In the genomic region with DNA sequence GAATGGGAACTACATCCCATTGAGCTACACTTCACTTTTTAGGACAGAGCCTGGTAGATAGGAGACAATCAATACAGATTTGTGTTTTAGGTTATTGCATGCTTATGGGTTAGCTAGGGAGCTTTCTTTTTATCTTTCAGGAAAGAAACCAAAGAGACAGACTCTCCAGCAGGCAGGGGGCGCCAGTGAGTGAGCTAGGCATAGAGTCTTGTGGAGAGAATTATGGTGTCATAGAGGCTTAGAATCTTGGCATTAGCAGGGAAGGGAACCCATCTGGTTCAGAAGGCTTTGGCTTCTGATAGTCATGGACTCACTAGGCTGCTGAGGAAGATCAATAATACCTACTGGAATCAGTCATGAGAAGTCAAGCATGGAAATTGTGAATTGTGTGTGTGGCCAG, we compare ENCODE assay signal across 13 cellular contexts. TPM values are rescaled to one million over a fixed set of nuclear protein-coding genes. Genes with fewer than 3 reads are reported as not detected.
DNase-seq lines count a peak whose midpoint lies in the region; ATAC-seq, FAIRE-seq and TF ChIP-seq lines count a peak whose summit lies in the region.
"Had no signal": no experiment of that assay in that cellular context is flagged by ENCODE, and none has a peak within 500 bp of the region (broad histone marks: within the 10 kb centered on the region; RNA-seq: fewer than 3 reads in every experiment).

A gene with protein sequence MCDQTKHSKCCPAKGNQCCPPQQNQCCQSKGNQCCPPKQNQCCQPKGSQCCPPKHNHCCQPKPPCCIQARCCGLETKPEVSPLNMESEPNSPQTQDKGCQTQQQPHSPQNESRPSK (plus strand): TSS at position 281 of the 400 bp plus-strand sequence. CDS start 6,101 bp downstream, outside the sequence.

- no peaks in the 10 kb centered on the region for H3K9me1 ChIP-seq in K562 (ENCODE audit: control insufficient read depth, insufficient read depth, low read length)

- no peak for ATAC-seq in K562
- no peak for ATAC-seq in HG02678 (IDR thresholded peaks at IDR 0.05; ENCODE audit: unreplicated experiment)
- ATAC-seq: Right ventricle myocardium inferior had no signal

- DNase-seq in activated CD4-positive, alpha-beta T cell treated with anti-CD3 and anti-CD28 coated beads for 48 hours = peak; percentile 63
- DNase-seq in activated CD4-positive, alpha-beta T cell treated with anti-CD3 and anti-CD28 coated beads, Interleukin-2, amount 50 U/mL, for 1 hour = no peak
- peak; percentile 5 for DNase-seq in Jurkat, Clone E6-1 (ENCODE audit: low read depth, low spot score)
- DNase-seq in K562 (ENCODE audit: extremely low read depth in 1 of 4, low spot score in 3 of 4) (peak; percentile 14 to 56 (median 26)), Ammon's horn (ENCODE audit: low spot score) (no peak), NCI-H510A treated with DMSO at 0.1 percent for 48 hours (lab: John Stamatoyannopoulos, UW) (no peak)
- DNase-seq in stimulated activated CD4-positive, alpha-beta T cell treated with anti-CD3 and anti-CD28 coated beads, Interleukin-15, amount 100 ng/mL, for 24 hours = peak; percentile 55
- DNase-seq: NCI-H1436 treated with DMSO at 0.1 percent for 48 hours had no signal

- no peak within 1 kb of the TSS for H2AFZ ChIP-seq in K562 (ENCODE audit: low read depth, low read length)

- H3K27ac ChIP-seq in K562 (ENCODE audit: extremely low read depth, low read depth, low read length) = no peak within 1 kb of the TSS

- no peak for TF ChIP-seq EP300 in K562 (IDR thresholded peaks at IDR 0.05; ENCODE audit: low read length)

- in situ Hi-C loops in K562 (cut with MboI) = loop anchor here (10.0 kb wide), 2 partner anchors 317 to 347 kb away; no protein-coding TSS in a partner anchor

- no peaks in the 10 kb centered on the region for H3K9me3 ChIP-seq in K562 (replicated peaks; ENCODE audit: control insufficient read depth, insufficient read depth, low read depth, low read length)

- TF ChIP-seq RAD21 in K562 (CRISPR knock-in tag; conservative IDR thresholded peaks at IDR 0.05 in 1 of 2, IDR thresholded peaks at IDR 0.05 in 1 of 2) = peak in 1 of 2 experiments; percentile 33; a peak in 2 of 4 replicates

- peaks cover 0 to 3% of the 10 kb centered on the region in 2 experiments; a peak in 1 of 5 replicates for H3K27me3 ChIP-seq in K562 (ENCODE audit: control insufficient read depth in 2 of 2, insufficient read depth in 2 of 2, low read length in 2 of 2)

- H3K36me3 ChIP-seq in K562 (ENCODE audit: control insufficient read depth, insufficient read depth, low read length) = no peaks in the 10 kb centered on the region

- TF ChIP-seq CTCF in K562 (IDR thresholded peaks at IDR 0.05 in 2 of 3, conservative IDR thresholded peaks at IDR 0.05 in 1 of 3; ENCODE audit: insufficient read depth in 2 of 3, low read depth in 1 of 3, low read length in 3 of 3) = peak; percentile 40 to 56 (median 49); a peak in 5 of 6 replicates

- no peak for FAIRE-seq in K562 (lab: Jason Lieb, UNC)
- FAIRE-seq: GM18507 had no signal

- no peak for TF ChIP-seq POLR2A in K562 (conservative IDR thresholded peaks at IDR 0.05)

- no peaks in the 10 kb centered on the region for H4K20me1 ChIP-seq in K562 (replicated peaks; ENCODE audit: control insufficient read depth, insufficient read depth, low read length)

- no TSS peak for BruUV-seq in K562 (replicated peaks; lab: Mats Ljungman, UMichigan)

- intact Hi-C loops in K562 (cut with micrococcal nuclease) = loop anchor here (5.0 to 10.0 kb wide), 2 partner anchors 39 to 347 kb away; no protein-coding TSS in a partner anchor

- no peak within 1 kb of the TSS for H3K4me2 ChIP-seq in K562 (ENCODE audit: insufficient read depth, low read length)

- H3K9ac ChIP-seq in K562 (ENCODE audit: insufficient read depth in 1 of 2, low read depth in 2 of 2, low read length in 2 of 2) = no peak within 1 kb of the TSS

- POLR2A ChIA-PET in K562 (lab: Yijun Ruan, JAX) = interaction anchor here (0.6 kb wide), 1 partner anchor 297 kb away, joined by 3 read pairs; no protein-coding TSS in a partner anchor

- CTCF ChIA-PET in K562 (lab: Yijun Ruan, JAX; ENCODE audit: low intra/inter-chr PET ratio) = interaction anchor here (1.1 kb wide), 1 partner anchor 225 kb away, joined by 3 read pairs; no protein-coding TSS in a partner anchor

- H3K4me1 ChIP-seq in K562 (replicated peaks in 1 of 2; ENCODE audit: control insufficient read depth in 2 of 2, insufficient read depth in 2 of 2, low read length in 2 of 2) = no peaks in the 10 kb centered on the region

- H3K79me2 ChIP-seq in K562 (ENCODE audit: control insufficient read depth, insufficient read depth, low read length) = no peaks in the 10 kb centered on the region

- WGBS in K562 (ENCODE audit: insufficient coverage, low coverage, missing lambda C conversion rate) = 0% methylated on average over 1 of the region's 1 CpG

- no peak within 1 kb of the TSS for H3K4me3 ChIP-seq in Jurkat, Clone E6-1 (ENCODE audit: low read length)
- no peak within 1 kb of the TSS for H3K4me3 ChIP-seq in K562

TF ChIP-seq in K562, 482 proteins besides CTCF, POLR2A, EP300 and RAD21:
- TF ChIP-seq SMC3 (conservative IDR thresholded peaks at IDR 0.05; ENCODE audit: insufficient read depth, low read depth, low read length) (0 out of 2 replicates have a peak, but pooled peaks have one; percentile 27), ZNF75A (CRISPR knock-in tag; IDR thresholded peaks at IDR 0.05) (no peak), GABPB1 (CRISPR knock-in tag; IDR thresholded peaks at IDR 0.05) (no peak), TEAD1 (CRISPR knock-in tag; IDR thresholded peaks at IDR 0.05) (no peak)
- TF ChIP-seq, protein P1, sequence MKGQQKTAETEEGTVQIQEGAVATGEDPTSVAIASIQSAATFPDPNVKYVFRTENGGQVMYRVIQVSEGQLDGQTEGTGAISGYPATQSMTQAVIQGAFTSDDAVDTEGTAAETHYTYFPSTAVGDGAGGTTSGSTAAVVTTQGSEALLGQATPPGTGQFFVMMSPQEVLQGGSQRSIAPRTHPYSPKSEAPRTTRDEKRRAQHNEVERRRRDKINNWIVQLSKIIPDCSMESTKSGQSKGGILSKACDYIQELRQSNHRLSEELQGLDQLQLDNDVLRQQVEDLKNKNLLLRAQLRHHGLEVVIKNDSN (CRISPR knock-in tag; IDR thresholded peaks at IDR 0.05) = no peak

RNA-seq across cellular contexts. Expression of the gene that starts here (rescaled TPM):
- not detected for polyA plus RNA-seq in Jurkat, Clone E6-1 (2012; ENCODE audit: insufficient read depth, insufficient read length)
- not detected in 2 replicates for total RNA-seq in K562 (2011; cell fraction: chromatin; rRNA removed; ENCODE audit: low replicate concordance)
- total RNA-seq in K562 (2011; cell fraction: nucleolus; rRNA removed) = not detected in 2 replicates
- total RNA-seq in K562 (2011; cell fraction: nucleoplasm; rRNA removed) = not detected in 2 replicates
- total RNA-seq in K562 (2014; rRNA removed) = not detected in 2 replicates
- total RNA-seq in K562 (2014; rRNA removed; fragmentation: Illumina TruSeq; extraction: Trizol) = not detected in 2 replicates
- total RNA-seq in K562 (2015; rRNA removed; fragmentation: Illumina TruSeq; extraction: Trizol) = not detected in 2 replicates
- total RNA-seq in K562 (2021) = not detected in 2 replicates
- polyA plus RNA-seq in K562 (2011; rRNA removed) = not detected in 2 replicates
- polyA plus RNA-seq in K562 (2011; cell fraction: cytosol; rRNA removed) = not detected in 2 replicates
- not detected in 2 replicates for polyA plus RNA-seq in K562 (2011; cell fraction: nucleus; rRNA removed)
- polyA plus RNA-seq in K562 (2012) = not detected in 2 replicates
- not detected in 2 replicates for polyA plus RNA-seq in K562 (2014; fragmentation: Illumina TruSeq; extraction: Trizol)
- not detected for polyA plus RNA-seq in K562 (2014; fragmentation: Nextera tagmentation; extraction: Ambion mirVana)
- polyA plus RNA-seq in K562 (2014; rRNA removed) = not detected in 2 replicates
- not detected in 2 replicates for polyA minus RNA-seq in K562 (2011; rRNA and poly(A)+ RNA removed)
- polyA minus RNA-seq in K562 (2011; cell fraction: cytosol; rRNA and poly(A)+ RNA removed) = not detected in 2 replicates
- not detected in 2 replicates for polyA minus RNA-seq in K562 (2011; cell fraction: nucleus; rRNA and poly(A)+ RNA removed)
- total RNA-seq: fibroblast of villous mesenchyme, pulmonary artery endothelial cell, Right ventricle myocardium inferior had no signal

Comparison
In these comparisons a context has a peak if more than half of its experiments do, and no peak if none do; other contexts are left out.
1. DNase-seq: peak in activated CD4-positive, alpha-beta T cell treated with anti-CD3 and anti-CD28 coated beads for 48 hours (single experiment), Jurkat, Clone E6-1 (single experiment) and stimulated activated CD4-positive, alpha-beta T cell treated with anti-CD3 and anti-CD28 coated beads, Interleukin-15, amount 100 ng/mL, for 24 hours (single experiment); none in activated CD4-positive, alpha-beta T cell treated with anti-CD3 and anti-CD28 coated beads, Interleukin-2, amount 50 U/mL, for 1 hour (single experiment), Ammon's horn (single experiment) and NCI-H510A treated with DMSO at 0.1 percent for 48 hours (single experiment).
2. Peak in DNase-seq in K562; RNA of the gene not detected or under 1 TPM.